In the genomic region with DNA sequence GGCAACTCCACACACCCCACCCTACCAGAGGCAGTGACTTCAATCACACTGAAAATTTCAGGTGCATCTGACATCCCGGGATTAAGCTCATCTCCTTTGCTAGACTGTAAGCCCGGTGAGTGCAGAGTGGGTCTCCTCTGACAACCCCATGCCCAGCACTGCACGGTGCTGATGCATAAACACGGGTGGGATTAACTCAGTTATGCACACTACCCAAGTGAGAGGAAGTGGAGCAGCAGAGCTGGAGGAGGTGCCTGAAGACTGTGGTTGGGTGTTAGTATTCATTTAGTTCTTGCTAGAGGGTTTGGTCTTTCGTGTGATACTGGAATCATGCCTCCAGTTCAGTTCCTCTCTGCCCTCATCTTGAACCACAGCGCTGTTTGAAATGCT, we compare ENCODE assay signal across 8 cellular contexts. TPM values are rescaled to one million over a fixed set of nuclear protein-coding genes. Genes with fewer than 3 reads are reported as not detected.
A peak's percentile ranks its signal among the peaks of the same experiment; 100 is the strongest.
DNase-seq lines count a peak whose midpoint lies in the region; ATAC-seq, FAIRE-seq and TF ChIP-seq lines count a peak whose summit lies in the region.

No MANE protein-coding gene starts in this region.

- BruUV-seq in mammary epithelial cell (replicated peaks; lab: Mats Ljungman, UMichigan), result no TSS peak

- ATAC-seq in HG02943 (IDR thresholded peaks at IDR 0.05; ENCODE audit: low read depth, unreplicated experiment) (peak; percentile 39), GM19397 (IDR thresholded peaks at IDR 0.05; ENCODE audit: unreplicated experiment) (no peak)

- H3K27ac ChIP-seq in SK-N-MC (no peak overlapping the region), mammary epithelial cell (ENCODE audit: insufficient read depth, low read depth, low read length) (peak overlapping the region; percentile 53)

- H2AFZ ChIP-seq in mammary epithelial cell (ENCODE audit: low read depth, low read length), result peak overlapping the region; percentile 73

- H3K9me3 ChIP-seq in SK-N-MC (ENCODE audit: low read depth, low read length) (no peaks in the 10 kb centered on the region), mammary epithelial cell (replicated peaks; ENCODE audit: insufficient read depth, low read length) (no peaks in the 10 kb centered on the region)

- no peaks in the 10 kb centered on the region for H3K36me3 Mint-ChIP-seq in nephron (ENCODE audit: low read depth)

- no peak for TF ChIP-seq CTCF in mammary epithelial cell (conservative IDR thresholded peaks at IDR 0.05 in 1 of 2, IDR thresholded peaks at IDR 0.05 in 1 of 2; ENCODE audit: extremely low read depth in 1 of 2, insufficient read depth in 1 of 2, low read depth in 1 of 2, low read length in 2 of 2)
- TF ChIP-seq CTCF in nephron (IDR thresholded peaks at IDR 0.05; ENCODE audit: unreplicated experiment in 3 of 3), result no peak

- peaks cover 20% of the 10 kb centered on the region for H3K4me1 Mint-ChIP-seq in nephron

- intact Hi-C loops in mammary epithelial cell (cut with micrococcal nuclease), result loop anchor here (1.0 to 5.0 kb wide), 7 partner anchors 70 to 689 kb away; partner anchors contain the start of genes LMF2, NCAPH2, PPP6R2 and SCO2

- DNase-seq in GM12892 (ENCODE audit: insufficient read length), result peak; percentile 30
- DNase-seq in SK-N-MC (ENCODE audit: low read depth, low spot score), result no peak
- DNase-seq in mammary epithelial cell, result peak; percentile 35
- no peak for DNase-seq in NCI-H510A treated with DMSO at 0.1 percent for 48 hours (lab: John Stamatoyannopoulos, UW)
- no peak for DNase-seq in SHP77 (lab: John Stamatoyannopoulos, UW)

- CTCF ChIA-PET in mammary epithelial cell (lab: Charles Lee; ENCODE audit: low non-redundant PET), result interaction anchor here (1.8 kb wide), 1 partner anchor 96 kb away, joined by 8 read pairs; the partner anchor contains the start of gene SCO2

- peak overlapping the region; percentile 45 to 52 (median 47) for H3K4me3 Mint-ChIP-seq in nephron

- dilution Hi-C loops in mammary epithelial cell (cut with HindIII; ENCODE audit: low sequenced_read_pairs), result no loop called here

- H3K4me1 ChIP-seq in mammary epithelial cell (ENCODE audit: insufficient read depth, low read length), result peaks cover 34% of the 10 kb centered on the region

- H3K27ac Mint-ChIP-seq in nephron, result peak overlapping the region in 1 of 3 experiments; percentile 86

- H3K9ac ChIP-seq in SK-N-MC (ENCODE audit: insufficient read length), result no peak overlapping the region
- peak overlapping the region; percentile 47 for H3K9ac ChIP-seq in mammary epithelial cell (ENCODE audit: insufficient read depth, low read length)

- no peaks in the 10 kb centered on the region for H3K36me3 ChIP-seq in SK-N-MC (ENCODE audit: insufficient read depth, low read length)
- H3K36me3 ChIP-seq in mammary epithelial cell (ENCODE audit: insufficient read depth, low read length), result no peaks in the 10 kb centered on the region

- H3K4me2 ChIP-seq in mammary epithelial cell (ENCODE audit: insufficient read depth, low read depth, low read length), result peak overlapping the region; percentile 71

- H3K27me3 Mint-ChIP-seq in nephron (ENCODE audit: low read depth), result peaks cover 13% of the 10 kb centered on the region

- peak; percentile 84 for FAIRE-seq in GM12892 (lab: Jason Lieb, UNC)

- in situ Hi-C loops in mammary epithelial cell (cut with MboI; ENCODE audit: low sequenced_read_pairs in 2 of 2), result no loop called here

- peak; percentile 74 for TF ChIP-seq POLR2A in GM12892 (IDR thresholded peaks at IDR 0.05; ENCODE audit: low read depth, low read length)

- H4K20me1 ChIP-seq in mammary epithelial cell (ENCODE audit: insufficient read depth, low read length), result no peaks in the 10 kb centered on the region

- H3K79me2 ChIP-seq in mammary epithelial cell (ENCODE audit: insufficient read depth, low read length), result peaks cover 7% of the 10 kb centered on the region

- no peaks in the 10 kb centered on the region for H3K9me3 Mint-ChIP-seq in nephron

- peak overlapping the region; percentile 77 for H3K4me3 ChIP-seq in SK-N-MC
- H3K4me3 ChIP-seq in mammary epithelial cell (replicated peaks in 1 of 3; ENCODE audit: insufficient read depth in 1 of 3, low read depth in 2 of 3, low read length in 3 of 3), result peak overlapping the region; percentile 8 to 33 (median 21)

- 0% methylated on average over 6 of the region's 6 CpGs for WGBS in mammary epithelial cell (ENCODE audit: low coverage, missing lambda C conversion rate)

- no peaks in the 10 kb centered on the region for H3K27me3 ChIP-seq in mammary epithelial cell (ENCODE audit: insufficient read depth, low read length)

RNA-seq across cellular contexts. Expression of gene ARSA, which starts 6.5 kb away (rescaled TPM):
- polyA plus RNA-seq in GM12892 (2012; ENCODE audit: missing spikeins), result 4.3 TPM
- total RNA-seq in mammary epithelial cell, result 10 to 100 TPM; 32.7 to 50.4 TPM
- polyA plus RNA-seq in mammary epithelial cell, result 21.6 TPM
- 18.9 TPM for polyA minus RNA-seq in mammary epithelial cell

RNA-seq across cellular contexts. Expression of gene MAPK8IP2, which starts 20.9 kb away (rescaled TPM):
- 0.23 TPM for polyA plus RNA-seq in GM12892 (2012; ENCODE audit: missing spikeins)
- 1 to 10 TPM; 2.1 to 2.5 TPM for total RNA-seq in mammary epithelial cell
- 0.41 TPM for polyA plus RNA-seq in mammary epithelial cell
- polyA minus RNA-seq in mammary epithelial cell, result 0.47 TPM

RNA-seq across cellular contexts. Expression of gene CHKB, which starts 38.8 kb away (rescaled TPM):
- 65.1 TPM for polyA plus RNA-seq in GM12892 (2012; ENCODE audit: missing spikeins)
- 10 to 100 TPM; 23.7 to 54.4 TPM for total RNA-seq in mammary epithelial cell
- polyA plus RNA-seq in mammary epithelial cell, result 28.0 TPM
- 3.9 TPM for polyA minus RNA-seq in mammary epithelial cell

RNA-seq across cellular contexts. Expression of gene CPT1B, which starts 43.3 kb away (rescaled TPM):
- polyA plus RNA-seq in GM12892 (2012; ENCODE audit: missing spikeins), result 56.2 TPM
- 10 to 100 TPM in 1 of 2 donors, 1 to 10 TPM in 1; 5.5 to 20.5 TPM for total RNA-seq in mammary epithelial cell
- polyA plus RNA-seq in mammary epithelial cell, result 3.7 TPM
- polyA minus RNA-seq in mammary epithelial cell, result not detected

RNA-seq across cellular contexts. Expression of gene SHANK3, which starts 51.1 kb away (rescaled TPM):
- polyA plus RNA-seq in GM12892 (2012; ENCODE audit: missing spikeins), result not detected
- 10 to 100 TPM in 1 of 2 donors, 1 to 10 TPM in 1; 3.5 to 12.9 TPM for total RNA-seq in mammary epithelial cell
- polyA plus RNA-seq in mammary epithelial cell, result 3.3 TPM
- 2.9 TPM for polyA minus RNA-seq in mammary epithelial cell

Comparison
In these comparisons a context has a peak if more than half of its experiments do, and no peak if none do; other contexts are left out.
1. DNase-seq: peak in GM12892 (single experiment) and mammary epithelial cell (single experiment); none in SK-N-MC (single experiment), NCI-H510A treated with DMSO at 0.1 percent for 48 hours (single experiment) and SHP77 (0 of 2).